In the genomic region with DNA sequence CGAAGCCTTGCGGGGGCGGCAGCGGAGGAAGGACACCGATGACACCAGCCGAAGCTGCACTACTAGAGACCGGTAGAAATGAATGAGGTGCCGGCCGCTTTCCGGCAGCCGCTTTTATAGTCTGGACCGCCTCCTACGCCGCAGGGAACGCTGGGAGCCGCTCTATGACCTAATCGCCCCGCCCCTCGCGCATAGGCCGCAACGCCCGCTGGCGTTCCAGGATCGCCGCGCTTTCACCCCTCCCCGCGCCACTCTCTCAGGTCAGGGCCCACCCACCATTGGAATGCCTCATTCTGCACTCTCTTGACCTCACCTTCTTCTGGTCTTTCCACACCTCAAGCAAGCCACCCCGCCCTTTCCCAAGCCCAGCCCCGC, we compare ENCODE assay signal across 1 cellular context.
A peak's percentile ranks its signal among the peaks of the same experiment; 100 is the strongest.
TF ChIP-seq lines count a peak whose summit lies in the region.

A gene (minus strand): TSS at position 89 of the 375 bp plus-strand sequence. CDS start 170 bp downstream, outside the sequence.

TF ChIP-seq in HepG2, 621 proteins besides CTCF, POLR2A, EP300 and RAD21 (continued from another document and continues in another):
- TF ChIP-seq, protein P1, sequence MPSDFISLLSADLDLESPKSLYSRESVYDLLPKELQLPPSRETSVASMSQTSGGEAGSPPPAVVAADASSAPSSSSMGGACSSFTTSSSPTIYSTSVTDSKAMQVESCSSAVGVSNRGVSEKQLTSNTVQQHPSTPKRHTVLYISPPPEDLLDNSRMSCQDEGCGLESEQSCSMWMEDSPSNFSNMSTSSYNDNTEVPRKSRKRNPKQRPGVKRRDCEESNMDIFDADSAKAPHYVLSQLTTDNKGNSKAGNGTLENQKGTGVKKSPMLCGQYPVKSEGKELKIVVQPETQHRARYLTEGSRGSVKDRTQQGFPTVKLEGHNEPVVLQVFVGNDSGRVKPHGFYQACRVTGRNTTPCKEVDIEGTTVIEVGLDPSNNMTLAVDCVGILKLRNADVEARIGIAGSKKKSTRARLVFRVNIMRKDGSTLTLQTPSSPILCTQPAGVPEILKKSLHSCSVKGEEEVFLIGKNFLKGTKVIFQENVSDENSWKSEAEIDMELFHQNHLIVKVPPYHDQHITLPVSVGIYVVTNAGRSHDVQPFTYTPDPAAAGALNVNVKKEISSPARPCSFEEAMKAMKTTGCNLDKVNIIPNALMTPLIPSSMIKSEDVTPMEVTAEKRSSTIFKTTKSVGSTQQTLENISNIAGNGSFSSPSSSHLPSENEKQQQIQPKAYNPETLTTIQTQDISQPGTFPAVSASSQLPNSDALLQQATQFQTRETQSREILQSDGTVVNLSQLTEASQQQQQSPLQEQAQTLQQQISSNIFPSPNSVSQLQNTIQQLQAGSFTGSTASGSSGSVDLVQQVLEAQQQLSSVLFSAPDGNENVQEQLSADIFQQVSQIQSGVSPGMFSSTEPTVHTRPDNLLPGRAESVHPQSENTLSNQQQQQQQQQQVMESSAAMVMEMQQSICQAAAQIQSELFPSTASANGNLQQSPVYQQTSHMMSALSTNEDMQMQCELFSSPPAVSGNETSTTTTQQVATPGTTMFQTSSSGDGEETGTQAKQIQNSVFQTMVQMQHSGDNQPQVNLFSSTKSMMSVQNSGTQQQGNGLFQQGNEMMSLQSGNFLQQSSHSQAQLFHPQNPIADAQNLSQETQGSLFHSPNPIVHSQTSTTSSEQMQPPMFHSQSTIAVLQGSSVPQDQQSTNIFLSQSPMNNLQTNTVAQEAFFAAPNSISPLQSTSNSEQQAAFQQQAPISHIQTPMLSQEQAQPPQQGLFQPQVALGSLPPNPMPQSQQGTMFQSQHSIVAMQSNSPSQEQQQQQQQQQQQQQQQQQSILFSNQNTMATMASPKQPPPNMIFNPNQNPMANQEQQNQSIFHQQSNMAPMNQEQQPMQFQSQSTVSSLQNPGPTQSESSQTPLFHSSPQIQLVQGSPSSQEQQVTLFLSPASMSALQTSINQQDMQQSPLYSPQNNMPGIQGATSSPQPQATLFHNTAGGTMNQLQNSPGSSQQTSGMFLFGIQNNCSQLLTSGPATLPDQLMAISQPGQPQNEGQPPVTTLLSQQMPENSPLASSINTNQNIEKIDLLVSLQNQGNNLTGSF (CRISPR knock-in tag; IDR thresholded peaks at IDR 0.05) = peak; percentile 61; the same call in 1 of the 2 replicates
- TF ChIP-seq STAT5B (CRISPR knock-in tag; IDR thresholded peaks at IDR 0.05) (peak; percentile 70; the same call in 1 of the 2 replicates), RBM22 (optimal IDR thresholded peaks at IDR 0.05; ENCODE audit: low read length) (peak; percentile 76), ZNF124 (CRISPR knock-in tag; IDR thresholded peaks at IDR 0.05) (no peak), RXRA (CRISPR knock-in tag; IDR thresholded peaks at IDR 0.05) (peak; percentile 88; the same call in 1 of the 2 replicates), ZSCAN25 (CRISPR knock-in tag; IDR thresholded peaks at IDR 0.05) (peak; percentile 1; the same call in 1 of the 2 replicates), ZNF652 (CRISPR knock-in tag; IDR thresholded peaks at IDR 0.05; ENCODE audit: borderline replicate concordance, low read depth) (no peak; the same call in 1 of the 2 replicates), RBAK (CRISPR knock-in tag; IDR thresholded peaks at IDR 0.05) (no peak), HNF4G (IDR thresholded peaks at IDR 0.05; ENCODE audit: borderline replicate concordance, low read depth, low read length) (peak; percentile 64; the same call in 1 of the 2 replicates), HNF4G (CRISPR knock-in tag; IDR thresholded peaks at IDR 0.05; ENCODE audit: borderline replicate concordance, low read depth) (peak; percentile 32; the same call in 1 of the 2 replicates), GATAD1 (CRISPR knock-in tag; IDR thresholded peaks at IDR 0.05) (peak; percentile 75)
- TF ChIP-seq, protein P2, sequence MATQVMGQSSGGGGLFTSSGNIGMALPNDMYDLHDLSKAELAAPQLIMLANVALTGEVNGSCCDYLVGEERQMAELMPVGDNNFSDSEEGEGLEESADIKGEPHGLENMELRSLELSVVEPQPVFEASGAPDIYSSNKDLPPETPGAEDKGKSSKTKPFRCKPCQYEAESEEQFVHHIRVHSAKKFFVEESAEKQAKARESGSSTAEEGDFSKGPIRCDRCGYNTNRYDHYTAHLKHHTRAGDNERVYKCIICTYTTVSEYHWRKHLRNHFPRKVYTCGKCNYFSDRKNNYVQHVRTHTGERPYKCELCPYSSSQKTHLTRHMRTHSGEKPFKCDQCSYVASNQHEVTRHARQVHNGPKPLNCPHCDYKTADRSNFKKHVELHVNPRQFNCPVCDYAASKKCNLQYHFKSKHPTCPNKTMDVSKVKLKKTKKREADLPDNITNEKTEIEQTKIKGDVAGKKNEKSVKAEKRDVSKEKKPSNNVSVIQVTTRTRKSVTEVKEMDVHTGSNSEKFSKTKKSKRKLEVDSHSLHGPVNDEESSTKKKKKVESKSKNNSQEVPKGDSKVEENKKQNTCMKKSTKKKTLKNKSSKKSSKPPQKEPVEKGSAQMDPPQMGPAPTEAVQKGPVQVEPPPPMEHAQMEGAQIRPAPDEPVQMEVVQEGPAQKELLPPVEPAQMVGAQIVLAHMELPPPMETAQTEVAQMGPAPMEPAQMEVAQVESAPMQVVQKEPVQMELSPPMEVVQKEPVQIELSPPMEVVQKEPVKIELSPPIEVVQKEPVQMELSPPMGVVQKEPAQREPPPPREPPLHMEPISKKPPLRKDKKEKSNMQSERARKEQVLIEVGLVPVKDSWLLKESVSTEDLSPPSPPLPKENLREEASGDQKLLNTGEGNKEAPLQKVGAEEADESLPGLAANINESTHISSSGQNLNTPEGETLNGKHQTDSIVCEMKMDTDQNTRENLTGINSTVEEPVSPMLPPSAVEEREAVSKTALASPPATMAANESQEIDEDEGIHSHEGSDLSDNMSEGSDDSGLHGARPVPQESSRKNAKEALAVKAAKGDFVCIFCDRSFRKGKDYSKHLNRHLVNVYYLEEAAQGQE (IDR thresholded peaks at IDR 0.05; ENCODE audit: borderline replicate concordance in 1 of 2, low read depth in 1 of 2, low read length in 2 of 2) = peak in 1 of 2 experiments; percentile 85; a peak in 2 of 4 replicates
- TF ChIP-seq, protein P3, sequence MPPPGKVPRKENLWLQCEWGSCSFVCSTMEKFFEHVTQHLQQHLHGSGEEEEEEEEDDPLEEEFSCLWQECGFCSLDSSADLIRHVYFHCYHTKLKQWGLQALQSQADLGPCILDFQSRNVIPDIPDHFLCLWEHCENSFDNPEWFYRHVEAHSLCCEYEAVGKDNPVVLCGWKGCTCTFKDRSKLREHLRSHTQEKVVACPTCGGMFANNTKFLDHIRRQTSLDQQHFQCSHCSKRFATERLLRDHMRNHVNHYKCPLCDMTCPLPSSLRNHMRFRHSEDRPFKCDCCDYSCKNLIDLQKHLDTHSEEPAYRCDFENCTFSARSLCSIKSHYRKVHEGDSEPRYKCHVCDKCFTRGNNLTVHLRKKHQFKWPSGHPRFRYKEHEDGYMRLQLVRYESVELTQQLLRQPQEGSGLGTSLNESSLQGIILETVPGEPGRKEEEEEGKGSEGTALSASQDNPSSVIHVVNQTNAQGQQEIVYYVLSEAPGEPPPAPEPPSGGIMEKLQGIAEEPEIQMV (CRISPR knock-in tag; IDR thresholded peaks at IDR 0.05; ENCODE audit: low read depth) = no peak
- TF ChIP-seq, protein P4, sequence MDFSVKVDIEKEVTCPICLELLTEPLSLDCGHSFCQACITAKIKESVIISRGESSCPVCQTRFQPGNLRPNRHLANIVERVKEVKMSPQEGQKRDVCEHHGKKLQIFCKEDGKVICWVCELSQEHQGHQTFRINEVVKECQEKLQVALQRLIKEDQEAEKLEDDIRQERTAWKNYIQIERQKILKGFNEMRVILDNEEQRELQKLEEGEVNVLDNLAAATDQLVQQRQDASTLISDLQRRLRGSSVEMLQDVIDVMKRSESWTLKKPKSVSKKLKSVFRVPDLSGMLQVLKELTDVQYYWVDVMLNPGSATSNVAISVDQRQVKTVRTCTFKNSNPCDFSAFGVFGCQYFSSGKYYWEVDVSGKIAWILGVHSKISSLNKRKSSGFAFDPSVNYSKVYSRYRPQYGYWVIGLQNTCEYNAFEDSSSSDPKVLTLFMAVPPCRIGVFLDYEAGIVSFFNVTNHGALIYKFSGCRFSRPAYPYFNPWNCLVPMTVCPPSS (IDR thresholded peaks at IDR 0.05) = no peak
- TF ChIP-seq, protein P5, sequence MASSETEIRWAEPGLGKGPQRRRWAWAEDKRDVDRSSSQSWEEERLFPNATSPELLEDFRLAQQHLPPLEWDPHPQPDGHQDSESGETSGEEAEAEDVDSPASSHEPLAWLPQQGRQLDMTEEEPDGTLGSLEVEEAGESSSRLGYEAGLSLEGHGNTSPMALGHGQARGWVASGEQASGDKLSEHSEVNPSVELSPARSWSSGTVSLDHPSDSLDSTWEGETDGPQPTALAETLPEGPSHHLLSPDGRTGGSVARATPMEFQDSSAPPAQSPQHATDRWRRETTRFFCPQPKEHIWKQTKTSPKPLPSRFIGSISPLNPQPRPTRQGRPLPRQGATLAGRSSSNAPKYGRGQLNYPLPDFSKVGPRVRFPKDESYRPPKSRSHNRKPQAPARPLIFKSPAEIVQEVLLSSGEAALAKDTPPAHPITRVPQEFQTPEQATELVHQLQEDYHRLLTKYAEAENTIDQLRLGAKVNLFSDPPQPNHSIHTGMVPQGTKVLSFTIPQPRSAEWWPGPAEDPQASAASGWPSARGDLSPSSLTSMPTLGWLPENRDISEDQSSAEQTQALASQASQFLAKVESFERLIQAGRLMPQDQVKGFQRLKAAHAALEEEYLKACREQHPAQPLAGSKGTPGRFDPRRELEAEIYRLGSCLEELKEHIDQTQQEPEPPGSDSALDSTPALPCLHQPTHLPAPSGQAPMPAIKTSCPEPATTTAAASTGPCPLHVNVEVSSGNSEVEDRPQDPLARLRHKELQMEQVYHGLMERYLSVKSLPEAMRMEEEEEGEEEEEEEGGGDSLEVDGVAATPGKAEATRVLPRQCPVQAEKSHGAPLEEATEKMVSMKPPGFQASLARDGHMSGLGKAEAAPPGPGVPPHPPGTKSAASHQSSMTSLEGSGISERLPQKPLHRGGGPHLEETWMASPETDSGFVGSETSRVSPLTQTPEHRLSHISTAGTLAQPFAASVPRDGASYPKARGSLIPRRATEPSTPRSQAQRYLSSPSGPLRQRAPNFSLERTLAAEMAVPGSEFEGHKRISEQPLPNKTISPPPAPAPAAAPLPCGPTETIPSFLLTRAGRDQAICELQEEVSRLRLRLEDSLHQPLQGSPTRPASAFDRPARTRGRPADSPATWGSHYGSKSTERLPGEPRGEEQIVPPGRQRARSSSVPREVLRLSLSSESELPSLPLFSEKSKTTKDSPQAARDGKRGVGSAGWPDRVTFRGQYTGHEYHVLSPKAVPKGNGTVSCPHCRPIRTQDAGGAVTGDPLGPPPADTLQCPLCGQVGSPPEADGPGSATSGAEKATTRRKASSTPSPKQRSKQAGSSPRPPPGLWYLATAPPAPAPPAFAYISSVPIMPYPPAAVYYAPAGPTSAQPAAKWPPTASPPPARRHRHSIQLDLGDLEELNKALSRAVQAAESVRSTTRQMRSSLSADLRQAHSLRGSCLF (CRISPR knock-in tag; IDR thresholded peaks at IDR 0.05; ENCODE audit: borderline replicate concordance) = peak; percentile 89
- TF ChIP-seq, protein P6, sequence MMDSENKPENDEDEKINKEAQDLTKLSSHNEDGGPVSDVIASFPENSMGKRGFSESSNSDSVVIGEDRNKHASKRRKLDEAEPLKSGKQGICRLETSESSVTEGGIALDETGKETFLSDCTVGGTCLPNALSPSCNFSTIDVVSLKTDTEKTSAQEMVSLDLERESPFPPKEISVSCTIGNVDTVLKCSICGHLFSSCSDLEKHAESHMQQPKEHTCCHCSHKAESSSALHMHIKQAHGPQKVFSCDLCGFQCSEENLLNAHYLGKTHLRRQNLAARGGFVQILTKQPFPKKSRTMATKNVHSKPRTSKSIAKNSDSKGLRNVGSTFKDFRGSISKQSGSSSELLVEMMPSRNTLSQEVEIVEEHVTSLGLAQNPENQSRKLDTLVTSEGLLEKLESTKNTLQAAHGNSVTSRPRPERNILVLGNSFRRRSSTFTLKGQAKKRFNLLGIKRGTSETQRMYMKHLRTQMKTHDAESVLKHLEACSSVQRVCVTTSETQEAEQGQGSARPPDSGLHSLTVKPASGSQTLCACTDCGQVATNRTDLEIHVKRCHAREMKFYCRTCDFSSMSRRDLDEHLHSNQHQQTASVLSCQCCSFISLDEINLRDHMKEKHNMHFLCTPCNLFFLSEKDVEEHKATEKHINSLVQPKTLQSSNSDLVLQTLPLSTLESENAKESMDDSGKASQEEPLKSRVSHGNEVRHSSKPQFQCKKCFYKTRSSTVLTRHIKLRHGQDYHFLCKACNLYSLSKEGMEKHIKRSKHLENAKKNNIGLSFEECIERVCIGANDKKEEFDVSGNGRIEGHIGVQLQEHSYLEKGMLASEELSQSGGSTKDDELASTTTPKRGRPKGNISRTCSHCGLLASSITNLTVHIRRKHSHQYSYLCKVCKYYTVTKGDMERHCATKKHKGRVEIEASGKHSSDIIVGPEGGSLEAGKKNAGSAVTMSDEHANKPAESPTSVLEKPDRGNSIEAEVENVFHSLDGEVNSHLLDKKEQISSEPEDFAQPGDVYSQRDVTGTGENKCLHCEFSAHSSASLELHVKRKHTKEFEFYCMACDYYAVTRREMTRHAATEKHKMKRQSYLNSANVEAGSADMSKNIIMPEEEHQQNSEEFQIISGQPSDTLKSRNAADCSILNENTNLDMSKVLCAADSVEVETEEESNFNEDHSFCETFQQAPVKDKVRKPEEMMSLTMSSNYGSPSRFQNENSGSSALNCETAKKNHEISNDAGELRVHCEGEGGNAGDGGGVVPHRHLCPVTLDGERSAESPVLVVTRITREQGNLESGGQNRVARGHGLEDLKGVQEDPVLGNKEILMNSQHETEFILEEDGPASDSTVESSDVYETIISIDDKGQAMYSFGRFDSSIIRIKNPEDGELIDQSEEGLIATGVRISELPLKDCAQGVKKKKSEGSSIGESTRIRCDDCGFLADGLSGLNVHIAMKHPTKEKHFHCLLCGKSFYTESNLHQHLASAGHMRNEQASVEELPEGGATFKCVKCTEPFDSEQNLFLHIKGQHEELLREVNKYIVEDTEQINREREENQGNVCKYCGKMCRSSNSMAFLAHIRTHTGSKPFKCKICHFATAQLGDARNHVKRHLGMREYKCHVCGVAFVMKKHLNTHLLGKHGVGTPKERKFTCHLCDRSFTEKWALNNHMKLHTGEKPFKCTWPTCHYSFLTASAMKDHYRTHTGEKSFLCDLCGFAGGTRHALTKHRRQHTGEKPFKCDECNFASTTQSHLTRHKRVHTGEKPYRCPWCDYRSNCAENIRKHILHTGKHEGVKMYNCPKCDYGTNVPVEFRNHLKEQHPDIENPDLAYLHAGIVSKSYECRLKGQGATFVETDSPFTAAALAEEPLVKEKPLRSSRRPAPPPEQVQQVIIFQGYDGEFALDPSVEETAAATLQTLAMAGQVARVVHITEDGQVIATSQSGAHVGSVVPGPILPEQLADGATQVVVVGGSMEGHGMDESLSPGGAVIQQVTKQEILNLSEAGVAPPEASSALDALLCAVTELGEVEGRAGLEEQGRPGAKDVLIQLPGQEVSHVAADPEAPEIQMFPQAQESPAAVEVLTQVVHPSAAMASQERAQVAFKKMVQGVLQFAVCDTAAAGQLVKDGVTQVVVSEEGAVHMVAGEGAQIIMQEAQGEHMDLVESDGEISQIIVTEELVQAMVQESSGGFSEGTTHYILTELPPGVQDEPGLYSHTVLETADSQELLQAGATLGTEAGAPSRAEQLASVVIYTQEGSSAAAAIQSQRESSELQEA (CRISPR knock-in tag; IDR thresholded peaks at IDR 0.05; ENCODE audit: not compliant biosample characterization) = no peak
- TF ChIP-seq, protein P7, sequence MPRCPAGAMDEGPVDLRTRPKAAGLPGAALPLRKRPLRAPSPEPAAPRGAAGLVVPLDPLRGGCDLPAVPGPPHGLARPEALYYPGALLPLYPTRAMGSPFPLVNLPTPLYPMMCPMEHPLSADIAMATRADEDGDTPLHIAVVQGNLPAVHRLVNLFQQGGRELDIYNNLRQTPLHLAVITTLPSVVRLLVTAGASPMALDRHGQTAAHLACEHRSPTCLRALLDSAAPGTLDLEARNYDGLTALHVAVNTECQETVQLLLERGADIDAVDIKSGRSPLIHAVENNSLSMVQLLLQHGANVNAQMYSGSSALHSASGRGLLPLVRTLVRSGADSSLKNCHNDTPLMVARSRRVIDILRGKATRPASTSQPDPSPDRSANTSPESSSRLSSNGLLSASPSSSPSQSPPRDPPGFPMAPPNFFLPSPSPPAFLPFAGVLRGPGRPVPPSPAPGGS (CRISPR knock-in tag; IDR thresholded peaks at IDR 0.05) = no peak
- TF ChIP-seq, protein P8, sequence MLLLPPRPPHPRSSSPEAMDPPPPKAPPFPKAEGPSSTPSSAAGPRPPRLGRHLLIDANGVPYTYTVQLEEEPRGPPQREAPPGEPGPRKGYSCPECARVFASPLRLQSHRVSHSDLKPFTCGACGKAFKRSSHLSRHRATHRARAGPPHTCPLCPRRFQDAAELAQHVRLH (CRISPR knock-in tag; IDR thresholded peaks at IDR 0.05; ENCODE audit: borderline replicate concordance, low read depth) = peak; percentile 79
